In the genomic region with DNA sequence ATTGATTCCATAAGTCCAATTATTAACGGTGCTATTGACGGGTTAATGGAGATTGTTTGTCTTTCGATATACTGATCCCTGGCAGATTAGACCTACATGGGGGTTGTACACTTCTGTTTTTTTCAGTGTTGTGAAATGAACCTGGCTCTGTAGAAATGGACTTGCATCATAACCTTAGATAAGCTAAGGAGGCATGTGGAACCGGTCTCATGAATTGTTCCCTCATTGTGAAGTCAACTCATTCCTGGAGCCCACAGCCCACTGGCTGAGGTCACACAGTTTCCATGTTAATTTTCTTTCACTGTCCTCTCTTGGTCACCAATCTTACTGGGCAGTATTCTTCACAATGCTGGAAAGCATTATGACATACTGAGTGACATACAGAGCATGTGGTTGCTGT, we compare ENCODE assay signal across 17 cellular contexts.
A peak's percentile ranks its signal among the peaks of the same experiment; 100 is the strongest.
DNase-seq lines count a peak whose midpoint lies in the region; ATAC-seq and TF ChIP-seq lines count a peak whose summit lies in the region.
"Had no signal": no experiment of that assay in that cellular context is flagged by ENCODE, and none has a peak within 500 bp of the region (broad histone marks: within the 10 kb centered on the region; RNA-seq: fewer than 3 reads in every experiment).

No MANE protein-coding gene starts in this region.

- ATAC-seq in aorta (ENCODE audit: low FRiP score) (peak; percentile 75), GM19023 (IDR thresholded peaks at IDR 0.05; ENCODE audit: unreplicated experiment) (no peak)
- ATAC-seq in activated naive CD4-positive, alpha-beta T cell treated with anti-CD3 and anti-CD28 coated beads, Interleukin-2, amount 50 U/mL, for 72 hours: no peak
- ATAC-seq: upper lobe of right lung had no signal

- H3K27me3 ChIP-seq in right atrium auricular region (no peaks in the 10 kb centered on the region), aorta (ENCODE audit: control insufficient read depth in 1 of 2, insufficient read depth in 2 of 2, low read length in 1 of 2) (no peaks in the 10 kb centered on the region)
- H3K27me3 ChIP-seq: upper lobe of right lung had no signal

- no peak overlapping the region for H3K27ac Mint-ChIP-seq in activated naive CD4-positive, alpha-beta T cell treated with anti-CD3 and anti-CD28 coated beads, Interleukin-2, amount 50 U/mL, for 72 hours

- TF ChIP-seq CTCF in choroid plexus epithelial cell (conservative IDR thresholded peaks at IDR 0.05; ENCODE audit: low read depth, low read length): no peak
- TF ChIP-seq CTCF in right atrium auricular region (IDR thresholded peaks at IDR 0.05): no peak

- H3K9me3 Mint-ChIP-seq in activated naive CD4-positive, alpha-beta T cell treated with anti-CD3 and anti-CD28 coated beads, Interleukin-2, amount 50 U/mL, for 72 hours: peaks cover 10 to 17% of the 10 kb centered on the region in 2 donors

- peak; percentile 66 for DNase-seq in SIG-M5 treated with dmso at 0.1 percent for 504 hours (lab: John Stamatoyannopoulos, UW; ENCODE audit: unreplicated experiment)
- DNase-seq in SIG-M5 (lab: John Stamatoyannopoulos, UW): no peak
- DNase-seq in choroid plexus epithelial cell (ENCODE audit: low read depth): peak; percentile 82
- peak; percentile 83 for DNase-seq in right atrium auricular region (ENCODE audit: low spot score)
- DNase-seq in aorta: no peak
- no peak for DNase-seq in NCI-H128 (lab: John Stamatoyannopoulos, UW; ENCODE audit: unreplicated experiment)
- no peak for DNase-seq in activated naive CD4-positive, alpha-beta T cell treated with anti-CD3 and anti-CD28 coated beads, Interleukin-2, amount 50 U/mL, for 72 hours (ENCODE audit: low spot score in 2 of 2)
- DNase-seq: 8988T; activated naive CD4-positive, alpha-beta T cell; central memory CD4-positive, alpha-beta T cell; COR-L47; GDM1; SK-N-SH; stimulated activated CD4-positive, alpha-beta T cell treated with anti-CD3 and anti-CD28 coated beads, Interleukin-4, amount 100 ng/mL, for 1 hour; upper lobe of right lung had no signal

- H3K9me3 ChIP-seq in right atrium auricular region: no peaks in the 10 kb centered on the region
- H3K9me3 ChIP-seq in aorta (ENCODE audit: control insufficient read depth, low read length): peaks cover 5% of the 10 kb centered on the region
- H3K9me3 ChIP-seq: SK-N-SH, upper lobe of right lung had no signal

- no peaks in the 10 kb centered on the region for H3K4me1 ChIP-seq in right atrium auricular region
- no peaks in the 10 kb centered on the region for H3K4me1 ChIP-seq in aorta (ENCODE audit: control insufficient read depth in 1 of 2, insufficient read depth in 2 of 2, low read length in 2 of 2)
- H3K4me1 ChIP-seq: upper lobe of right lung had no signal

- 79% methylated on average over 4 of the region's 4 CpGs for whole genome bisulfite sequencing in aorta, 2 donors

- intact Hi-C loops in aorta (cut with DNase I): no loop called here

- no peaks in the 10 kb centered on the region for H3K36me3 Mint-ChIP-seq in activated naive CD4-positive, alpha-beta T cell treated with anti-CD3 and anti-CD28 coated beads, Interleukin-2, amount 50 U/mL, for 72 hours

- no peaks in the 10 kb centered on the region for H3K36me3 ChIP-seq in right atrium auricular region
- no peaks in the 10 kb centered on the region for H3K36me3 ChIP-seq in aorta (ENCODE audit: control insufficient read depth in 1 of 2, insufficient read depth in 2 of 2, low read length in 1 of 2)
- H3K36me3 ChIP-seq: upper lobe of right lung had no signal

- no peak overlapping the region for H3K27ac ChIP-seq in right atrium auricular region
- no peak overlapping the region for H3K27ac ChIP-seq in aorta (ENCODE audit: low read depth in 1 of 2, low read length in 2 of 2)
- H3K27ac ChIP-seq: upper lobe of right lung, VCaP had no signal

- no peak overlapping the region for H3K4me3 ChIP-seq in choroid plexus epithelial cell (ENCODE audit: low read depth, low read length)
- no peak overlapping the region for H3K4me3 ChIP-seq in right atrium auricular region
- no peak overlapping the region for H3K4me3 ChIP-seq in aorta (ENCODE audit: low read length in 2 of 2)
- H3K4me3 ChIP-seq: upper lobe of right lung had no signal

Comparison
In these comparisons a context has a peak if more than half of its experiments do, and no peak if none do; other contexts are left out.
1. DNase-seq: peak in SIG-M5 treated with dmso at 0.1 percent for 504 hours (single experiment), choroid plexus epithelial cell (single experiment) and right atrium auricular region (single experiment); none in SIG-M5 (single experiment), aorta (0 of 2), NCI-H128 (single experiment) and activated naive CD4-positive, alpha-beta T cell treated with anti-CD3 and anti-CD28 coated beads, Interleukin-2, amount 50 U/mL, for 72 hours (0 of 2).